In genomic region chr4:159487284-159487747, GRCh38 we compare ENCODE assay signal across 8 cellular contexts.
DNase-seq lines count a peak whose midpoint lies in the region; ATAC-seq and TF ChIP-seq lines count a peak whose summit lies in the region.

No MANE protein-coding gene starts in this region.

- DNase-seq in AG04449 (ENCODE audit: low read depth, low spot score) (peak; percentile 37), GM12864 (ENCODE audit: low read depth) (peak; percentile 19), LoVo (ENCODE audit: low spot score) (peak; percentile 68), SK-N-DZ (ENCODE audit: low spot score) (peak; percentile 76), coronary artery (ENCODE audit: low spot score) (no peak), thoracic aorta (ENCODE audit: low spot score) (no peak)

- no peak for ATAC-seq in thoracic aorta (ENCODE audit: insufficient number of reproducible peaks, low FRiP score, low read depth)

- TF ChIP-seq RAD21 in liver (IDR thresholded peaks at IDR 0.05): peak; percentile 96 to 97

- CTCF ChIA-PET in AG04449 (lab: Yijun Ruan, JAX): interaction anchor here (1.5 to 2.6 kb wide), 3 partner anchors 8 to 30 kb away, joined by 4 to 19 read pairs (median 6); no protein-coding TSS in a partner anchor
- CTCF ChIA-PET in HEK293 (lab: Yijun Ruan, JAX): interaction anchor here (0.6 to 3.2 kb wide), 8 partner anchors 9 to 630 kb away, joined by 3 to 18 read pairs (median 3); no protein-coding TSS in a partner anchor

- H3K27ac ChIP-seq in HEK293 (ENCODE audit: extremely low read depth, low read depth, low read length): no peak overlapping the region
- no peak overlapping the region for H3K27ac ChIP-seq in coronary artery
- H3K27ac ChIP-seq in liver (ENCODE audit: low read depth in 1 of 2, low read length in 2 of 2): no peak overlapping the region
- no peak overlapping the region for H3K27ac ChIP-seq in thoracic aorta

- H3K9me3 ChIP-seq in HEK293 (ENCODE audit: control insufficient read depth, insufficient read depth, low read depth, low read length): no peaks in the 10 kb centered on the region
- no peaks in the 10 kb centered on the region for H3K9me3 ChIP-seq in liver (ENCODE audit: control insufficient read depth in 4 of 4, low read length in 3 of 4)
- no peaks in the 10 kb centered on the region for H3K9me3 ChIP-seq in thoracic aorta

- WGBS in liver: 11% methylated on average over 8 of the region's 8 CpGs

- H3K4me1 ChIP-seq in HEK293 (ENCODE audit: control insufficient read depth, insufficient read depth, low read length): no peaks in the 10 kb centered on the region
- H3K4me1 ChIP-seq in liver (ENCODE audit: control insufficient read depth in 4 of 4, insufficient read depth in 4 of 4, low read length in 3 of 4): peaks cover 0 to 14% (median 3%) of the 10 kb centered on the region in 4 donors
- H3K4me1 ChIP-seq in thoracic aorta (ENCODE audit: control insufficient read depth in 1 of 2, low read depth in 2 of 2): no peaks in the 10 kb centered on the region

- TF ChIP-seq CTCF in AG04449 (IDR thresholded peaks at IDR 0.05; ENCODE audit: insufficient read depth, low read length, missing control alignments): peak; percentile 70
- peak; percentile 88 for TF ChIP-seq CTCF in GM12864 (IDR thresholded peaks at IDR 0.05; ENCODE audit: low read depth, low read length, missing control alignments)
- TF ChIP-seq CTCF in HEK293 (tag by site-specific recombination; IDR thresholded peaks at IDR 0.05): no peak
- peak; percentile 49 for TF ChIP-seq CTCF in coronary artery (IDR thresholded peaks at IDR 0.05)
- TF ChIP-seq CTCF in liver (IDR thresholded peaks at IDR 0.05; ENCODE audit: low read depth, low read length, missing input control): peak; percentile 92
- TF ChIP-seq CTCF in thoracic aorta (IDR thresholded peaks at IDR 0.05): peak; percentile 80

- POLR2A ChIA-PET in AG04449 (lab: Yijun Ruan, JAX) (no interaction called here), HEK293 (lab: Yijun Ruan, JAX) (no interaction called here)

- no peak overlapping the region for H3K9ac ChIP-seq in liver (ENCODE audit: low read depth in 1 of 2, low read length in 2 of 2)

- no peak overlapping the region for H3K4me3 ChIP-seq in AG04449 (ENCODE audit: low read depth, low read length)
- H3K4me3 ChIP-seq in GM12864 (ENCODE audit: low read depth, low read length): no peak overlapping the region
- H3K4me3 ChIP-seq in HEK293 (ENCODE audit: low read depth, low read length): no peak overlapping the region
- H3K4me3 ChIP-seq in coronary artery: peak overlapping the region; percentile 12
- no peak overlapping the region for H3K4me3 ChIP-seq in liver (ENCODE audit: low read depth in 1 of 3, low read length in 3 of 3)
- peak overlapping the region; percentile 29 for H3K4me3 ChIP-seq in thoracic aorta

- H3K36me3 ChIP-seq in HEK293 (ENCODE audit: control insufficient read depth in 2 of 2, insufficient read depth in 1 of 2, low read length in 2 of 2) (no peaks in the 10 kb centered on the region), liver (ENCODE audit: control insufficient read depth in 4 of 4, insufficient read depth in 3 of 4, low read depth in 1 of 4, low read length in 3 of 4) (no peaks in the 10 kb centered on the region), thoracic aorta (no peaks in the 10 kb centered on the region)

- H3K27me3 ChIP-seq in liver (ENCODE audit: control insufficient read depth in 4 of 4, insufficient read depth in 4 of 4, low read length in 3 of 4) (no peaks in the 10 kb centered on the region), thoracic aorta (replicated peaks; ENCODE audit: insufficient read depth) (no peaks in the 10 kb centered on the region)

TF ChIP-seq in HEK293, 187 proteins besides CTCF, POLR2A, EP300 and RAD21 (continues in another document):
- TF ChIP-seq ZNF707 (tag by site-specific recombination; IDR thresholded peaks at IDR 0.05) (no peak), ZBTB17 (tag by site-specific recombination; IDR thresholded peaks at IDR 0.05) (peak; percentile 27; the same call in 1 of the 2 replicates), SCRT1 (tag by site-specific recombination; IDR thresholded peaks at IDR 0.05; ENCODE audit: borderline replicate concordance) (no peak), HOXC10 (CRISPR knock-in tag; IDR thresholded peaks at IDR 0.05) (no peak), PRDM6 (tag by site-specific recombination; IDR thresholded peaks at IDR 0.05) (no peak), ZNF558 (tag by site-specific recombination; IDR thresholded peaks at IDR 0.05) (no peak), ZNF404 (tag by site-specific recombination; IDR thresholded peaks at IDR 0.05) (no peak), ZNF654 (tag by site-specific recombination; IDR thresholded peaks at IDR 0.05; ENCODE audit: low read depth) (peak; percentile 87), TRIM28 (IDR thresholded peaks at IDR 0.05; ENCODE audit: borderline replicate concordance, low read length) (no peak), ZBTB26 (tag by site-specific recombination; optimal IDR thresholded peaks at IDR 0.05) (no peak), FEZF1 (tag by site-specific recombination; IDR thresholded peaks at IDR 0.05) (no peak)

TF ChIP-seq in liver, 16 proteins besides CTCF, POLR2A, EP300 and RAD21:
- TF ChIP-seq HNF4G (IDR thresholded peaks at IDR 0.05) (no peak), TAF1 (conservative IDR thresholded peaks at IDR 0.05) (no peak), ZBTB33 (IDR thresholded peaks at IDR 0.05) (no peak), FOXA1 (IDR thresholded peaks at IDR 0.05) (no peak)

Comparison
In these comparisons a context has a peak if more than half of its experiments do, and no peak if none do; other contexts are left out.
1. DNase-seq: peak in AG04449 (single experiment), GM12864 (single experiment), LoVo (single experiment) and SK-N-DZ (single experiment); none in coronary artery (single experiment) and thoracic aorta (single experiment).
2. H3K4me3 ChIP-seq: peak in coronary artery (single experiment) and thoracic aorta (single experiment); none in AG04449 (single experiment), GM12864 (single experiment), HEK293 (single experiment) and liver (0 of 3).